Comparison of ENCODE assay signal across 8 cellular contexts in genomic region chr14:50047274-50047676, GRCh38.
DNase-seq lines count a peak whose midpoint lies in the region; ATAC-seq and TF ChIP-seq lines count a peak whose summit lies in the region.

No MANE protein-coding gene starts in this region.

- H3K27ac Mint-ChIP-seq in activated T-cell treated with anti-CD3 and anti-CD28 coated beads, Interleukin-2, amount 50 U/mL, for 24 hours, result peak overlapping the region; percentile 10
- H3K27ac Mint-ChIP-seq in activated T-cell treated with anti-CD3 and anti-CD28 coated beads, Interleukin-2, amount 50 U/mL, for 72 hours, result no peak overlapping the region
- peak overlapping the region; percentile 37 for H3K27ac Mint-ChIP-seq in activated CD8-positive, alpha-beta T cell treated with anti-CD3 and anti-CD28 coated beads, Interleukin-2, amount 10 ng/mL, durations not matched to agents 7 days and 5 days
- peak overlapping the region; percentile 96 to 99 for H3K27ac Mint-ChIP-seq in natural killer cell

- H3K4me1 Mint-ChIP-seq in activated T-cell treated with anti-CD3 and anti-CD28 coated beads, Interleukin-2, amount 50 U/mL, for 24 hours (ENCODE audit: low read depth), result peaks cover 39% of the 10 kb centered on the region
- H3K4me1 Mint-ChIP-seq in activated T-cell treated with anti-CD3 and anti-CD28 coated beads, Interleukin-2, amount 50 U/mL, for 72 hours (ENCODE audit: low read depth), result peaks cover 49% of the 10 kb centered on the region
- peaks cover 57% of the 10 kb centered on the region for H3K4me1 Mint-ChIP-seq in activated CD8-positive, alpha-beta T cell treated with anti-CD3 and anti-CD28 coated beads, Interleukin-2, amount 10 ng/mL, durations not matched to agents 7 days and 5 days (ENCODE audit: low read depth)
- peaks cover 47 to 52% of the 10 kb centered on the region in 2 donors for H3K4me1 Mint-ChIP-seq in natural killer cell

- CTCF ChIA-PET in activated CD8-positive, alpha-beta T cell treated with anti-CD3 and anti-CD28 coated beads, Interleukin-2, amount 10 ng/mL, durations not matched to agents 7 days and 5 days (lab: Charles Lee), result interaction anchor here (1.1 to 5.0 kb wide), 3 partner anchors 14 to 48 kb away, joined by 3 to 38 read pairs (median 3); no protein-coding TSS in a partner anchor

- no peak for TF ChIP-seq CTCF in natural killer cell (IDR thresholded peaks at IDR 0.05)

- peaks cover 6% of the 10 kb centered on the region for H3K9me3 Mint-ChIP-seq in activated T-cell treated with anti-CD3 and anti-CD28 coated beads, Interleukin-2, amount 50 U/mL, for 24 hours
- peaks cover 0 to 6% of the 10 kb centered on the region in 2 donors for H3K9me3 Mint-ChIP-seq in activated T-cell treated with anti-CD3 and anti-CD28 coated beads, Interleukin-2, amount 50 U/mL, for 72 hours
- no peaks in the 10 kb centered on the region for H3K9me3 Mint-ChIP-seq in activated CD8-positive, alpha-beta T cell treated with anti-CD3 and anti-CD28 coated beads, Interleukin-2, amount 10 ng/mL, durations not matched to agents 7 days and 5 days (ENCODE audit: insufficient read depth)
- no peaks in the 10 kb centered on the region for H3K9me3 Mint-ChIP-seq in natural killer cell

- ATAC-seq in activated T-cell treated with anti-CD3 and anti-CD28 coated beads, Interleukin-2, amount 50 U/mL, for 72 hours (replicated peaks in 1 of 2), result no peak
- ATAC-seq in HG03097 (IDR thresholded peaks at IDR 0.05; ENCODE audit: low FRiP score, unreplicated experiment) (peak; percentile 59), natural killer cell (no peak)
- ATAC-seq in activated CD8-positive, alpha-beta T cell treated with anti-CD3 and anti-CD28 coated beads, Interleukin-2, amount 10 ng/mL, durations not matched to agents 7 days and 5 days, result no peak

- H3K36me3 Mint-ChIP-seq in activated T-cell treated with anti-CD3 and anti-CD28 coated beads, Interleukin-2, amount 50 U/mL, for 24 hours (ENCODE audit: low read depth), result peaks cover 19% of the 10 kb centered on the region
- H3K36me3 Mint-ChIP-seq in activated T-cell treated with anti-CD3 and anti-CD28 coated beads, Interleukin-2, amount 50 U/mL, for 72 hours (ENCODE audit: insufficient read depth in 2 of 2), result peaks cover 12 to 14% of the 10 kb centered on the region in 2 donors
- H3K36me3 Mint-ChIP-seq in activated CD8-positive, alpha-beta T cell treated with anti-CD3 and anti-CD28 coated beads, Interleukin-2, amount 10 ng/mL, durations not matched to agents 7 days and 5 days (ENCODE audit: low read depth), result peaks cover 58% of the 10 kb centered on the region
- no peaks in the 10 kb centered on the region for H3K36me3 Mint-ChIP-seq in natural killer cell

- H3K27me3 Mint-ChIP-seq in activated T-cell treated with anti-CD3 and anti-CD28 coated beads, Interleukin-2, amount 50 U/mL, for 24 hours, result no peaks in the 10 kb centered on the region
- H3K27me3 Mint-ChIP-seq in activated T-cell treated with anti-CD3 and anti-CD28 coated beads, Interleukin-2, amount 50 U/mL, for 72 hours (ENCODE audit: low read depth), result no peaks in the 10 kb centered on the region
- no peaks in the 10 kb centered on the region for H3K27me3 Mint-ChIP-seq in activated CD8-positive, alpha-beta T cell treated with anti-CD3 and anti-CD28 coated beads, Interleukin-2, amount 10 ng/mL, durations not matched to agents 7 days and 5 days (ENCODE audit: low read depth)
- no peaks in the 10 kb centered on the region for H3K27me3 Mint-ChIP-seq in natural killer cell (ENCODE audit: low read depth in 2 of 2)

- H3K4me3 Mint-ChIP-seq in activated T-cell treated with anti-CD3 and anti-CD28 coated beads, Interleukin-2, amount 50 U/mL, for 24 hours, result no peak overlapping the region
- H3K4me3 Mint-ChIP-seq in activated T-cell treated with anti-CD3 and anti-CD28 coated beads, Interleukin-2, amount 50 U/mL, for 72 hours, result no peak overlapping the region
- H3K4me3 Mint-ChIP-seq in activated CD8-positive, alpha-beta T cell treated with anti-CD3 and anti-CD28 coated beads, Interleukin-2, amount 10 ng/mL, durations not matched to agents 7 days and 5 days, result no peak overlapping the region
- H3K4me3 Mint-ChIP-seq in natural killer cell, result peak overlapping the region; percentile 43

- intact Hi-C loops in natural killer cell (cut with micrococcal nuclease), result no loop called here

- POLR2A ChIA-PET in activated CD8-positive, alpha-beta T cell treated with anti-CD3 and anti-CD28 coated beads, Interleukin-2, amount 10 ng/mL, durations not matched to agents 7 days and 5 days (lab: Charles Lee), result interaction anchor here (1.2 to 5.1 kb wide), 4 partner anchors 14 to 76 kb away, joined by 3 to 78 read pairs (median 22); no protein-coding TSS in a partner anchor

- no peak for DNase-seq in activated T-cell treated with anti-CD3 and anti-CD28 coated beads, Interleukin-2, amount 50 U/mL, for 24 hours
- no peak for DNase-seq in activated T-cell treated with anti-CD3 and anti-CD28 coated beads, Interleukin-2, amount 50 U/mL, for 72 hours
- no peak for DNase-seq in activated CD8-positive, alpha-beta T cell treated with anti-CD3 and anti-CD28 coated beads, Interleukin-2, amount 10 ng/mL, durations not matched to agents 7 days and 5 days
- DNase-seq in natural killer cell, result no peak
- no peak for DNase-seq in OCI-M2 (lab: John Stamatoyannopoulos, UW; ENCODE audit: unreplicated experiment)
- no peak for DNase-seq in NCI-H345 (lab: John Stamatoyannopoulos, UW)
- DNase-seq in putamen (ENCODE audit: low spot score), result no peak
